Comparison of ENCODE assay signal across 8 cellular contexts in the genomic region with DNA sequence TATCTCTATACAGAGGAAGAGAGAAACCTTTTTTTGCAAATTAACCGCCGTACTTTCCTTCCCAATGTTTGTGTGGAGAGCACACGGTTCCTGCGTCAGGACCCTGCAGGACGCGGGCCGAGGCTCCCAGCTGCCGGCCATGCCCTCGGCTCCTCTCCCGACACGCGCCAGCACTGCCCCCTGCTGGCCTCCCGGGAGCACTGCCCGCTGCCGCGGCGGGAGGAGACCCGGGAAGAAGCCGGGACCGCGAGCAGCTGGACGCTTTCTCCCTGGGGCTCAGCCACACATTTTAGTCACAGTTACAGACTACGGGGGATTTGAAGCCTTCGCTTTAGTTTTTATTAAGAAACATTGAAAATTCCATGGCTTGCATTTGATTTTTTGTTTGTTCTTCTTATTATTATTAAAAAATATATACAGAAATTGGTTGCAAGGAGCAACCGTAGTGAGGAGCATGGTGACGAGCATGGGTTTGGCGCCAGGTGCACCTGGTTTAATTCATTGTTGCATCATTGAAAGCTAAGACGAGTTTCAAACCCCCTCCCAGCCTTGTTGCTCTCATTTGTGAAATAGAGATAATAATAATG.
A peak's percentile ranks its signal among the peaks of the same experiment; 100 is the strongest.
DNase-seq lines count a peak whose midpoint lies in the region; ATAC-seq, FAIRE-seq and TF ChIP-seq lines count a peak whose summit lies in the region.
"Had no signal": no experiment of that assay in that cellular context is flagged by ENCODE, and none has a peak within 500 bp of the region (broad histone marks: within the 10 kb centered on the region; RNA-seq: fewer than 3 reads in every experiment).

No MANE protein-coding gene starts in this region.

- DNase-seq in GM12892 (ENCODE audit: insufficient read length): peak; percentile 65
- DNase-seq in NCI-H1105 treated with DMSO at 0.1 percent for 48 hours (lab: John Stamatoyannopoulos, UW): peak; percentile 78
- DNase-seq in T-helper 2 cell treated with Interferon-gamma antibody and Interleukin-4, amounts not matched to agents 5 μg/mL and 100 μg/mL, for 36 hours (ENCODE audit: low spot score): peak; percentile 49
- DNase-seq in MCF 10A (ENCODE audit: unreplicated experiment): peak; percentile 24
- peak; percentile 85 for DNase-seq in kidney
- peak; percentile 21 to 49 for DNase-seq in stimulated activated CD4-positive, alpha-beta T cell treated with anti-CD3 and anti-CD28 coated beads, Interleukin-1b, Interleukin-23, amount 100 ng/mL, for 4 hours (ENCODE audit: low read depth in 2 of 2)

- BruUV-seq in MCF 10A (replicated peaks; lab: Mats Ljungman, UMichigan): no TSS peak

- H3K4me3 Mint-ChIP-seq in T-helper 2 cell treated with Interferon-gamma antibody and Interleukin-4, amounts not matched to agents 5 μg/mL and 100 μg/mL, for 36 hours: no peak overlapping the region
- H3K4me3 Mint-ChIP-seq in MCF 10A (ENCODE audit: unreplicated experiment): no peak overlapping the region

- TF ChIP-seq CTCF in MCF 10A (IDR thresholded peaks at IDR 0.05; ENCODE audit: unreplicated experiment): peak; percentile 68
- peak; percentile 78 for TF ChIP-seq CTCF in kidney (IDR thresholded peaks at IDR 0.05; ENCODE audit: borderline replicate concordance, extremely low read depth, insufficient read depth)

- FAIRE-seq in GM12892 (lab: Jason Lieb, UNC) (peak; percentile 79), kidney (lab: Jason Lieb, UNC) (no peak)

- H3K36me3 Mint-ChIP-seq in T-helper 2 cell treated with Interferon-gamma antibody and Interleukin-4, amounts not matched to agents 5 μg/mL and 100 μg/mL, for 36 hours (ENCODE audit: low read depth): no peaks in the 10 kb centered on the region
- H3K36me3 Mint-ChIP-seq in MCF 10A (ENCODE audit: insufficient read depth, unreplicated experiment): no peaks in the 10 kb centered on the region

- peaks cover 0 to 2% of the 10 kb centered on the region in 2 donors for H3K4me1 ChIP-seq in kidney (ENCODE audit: control insufficient read depth in 1 of 2, insufficient read depth in 1 of 2, low read depth in 1 of 2, low read length in 2 of 2)

- H3K4me1 Mint-ChIP-seq in T-helper 2 cell treated with Interferon-gamma antibody and Interleukin-4, amounts not matched to agents 5 μg/mL and 100 μg/mL, for 36 hours (ENCODE audit: low read depth): peaks cover 2% of the 10 kb centered on the region
- no peaks in the 10 kb centered on the region for H3K4me1 Mint-ChIP-seq in MCF 10A (ENCODE audit: insufficient read depth, unreplicated experiment)

- ATAC-seq in HG02610 (IDR thresholded peaks at IDR 0.05; ENCODE audit: unreplicated experiment): peak; percentile 68

- no peaks in the 10 kb centered on the region for H3K36me3 ChIP-seq in kidney (ENCODE audit: control insufficient read depth in 1 of 2, insufficient read depth in 2 of 2, low read length in 2 of 2)

- no peaks in the 10 kb centered on the region for H3K9me3 Mint-ChIP-seq in T-helper 2 cell treated with Interferon-gamma antibody and Interleukin-4, amounts not matched to agents 5 μg/mL and 100 μg/mL, for 36 hours
- H3K9me3 Mint-ChIP-seq in MCF 10A (ENCODE audit: unreplicated experiment): no peaks in the 10 kb centered on the region

- intact Hi-C loops in MCF 10A (cut with micrococcal nuclease): no loop called here
- intact Hi-C loops in kidney (cut with DNase I): no loop called here

- no peak overlapping the region for H3K9ac ChIP-seq in kidney (ENCODE audit: low read length in 2 of 2)

- no peaks in the 10 kb centered on the region for H3K27me3 Mint-ChIP-seq in T-helper 2 cell treated with Interferon-gamma antibody and Interleukin-4, amounts not matched to agents 5 μg/mL and 100 μg/mL, for 36 hours (ENCODE audit: low read depth)
- H3K27me3 Mint-ChIP-seq in MCF 10A (ENCODE audit: insufficient read depth, unreplicated experiment): no peaks in the 10 kb centered on the region

- no peaks in the 10 kb centered on the region for H3K9me3 ChIP-seq in kidney (ENCODE audit: control insufficient read depth in 1 of 2, low read length in 2 of 2)

- POLR2A ChIA-PET in MCF 10A (lab: Yijun Ruan, JAX): no interaction called here

- H3K4me3 ChIP-seq in kidney (ENCODE audit: low read length in 2 of 2): no peak overlapping the region

- CTCF ChIA-PET in MCF 10A (lab: Yijun Ruan, JAX): interaction anchor here (0.5 to 1.3 kb wide), 8 partner anchors 13 to 652 kb away, joined by 3 to 6 read pairs (median 4); no protein-coding TSS in a partner anchor

- no peak overlapping the region for H3K27ac Mint-ChIP-seq in T-helper 2 cell treated with Interferon-gamma antibody and Interleukin-4, amounts not matched to agents 5 μg/mL and 100 μg/mL, for 36 hours
- H3K27ac Mint-ChIP-seq in MCF 10A (ENCODE audit: low read depth, unreplicated experiment): no peak overlapping the region

- H3K27ac ChIP-seq in kidney (ENCODE audit: low read depth in 2 of 2, low read length in 2 of 2): no peak overlapping the region
- H3K27ac ChIP-seq: epithelial cell of prostate had no signal

- TF ChIP-seq POLR2A in GM12892 (IDR thresholded peaks at IDR 0.05; ENCODE audit: low read depth, low read length): no peak

Comparison
In these comparisons a context has a peak if more than half of its experiments do, and no peak if none do; other contexts are left out.
1. DNase-seq: peak in every context shown above with its lines; median percentile 85 in kidney; 78 in NCI-H1105 treated with DMSO at 0.1 percent for 48 hours; 65 in GM12892; 49 in T-helper 2 cell treated with Interferon-gamma antibody and Interleukin-4, amounts not matched to agents 5 μg/mL and 100 μg/mL, for 36 hours; 35 in stimulated activated CD4-positive, alpha-beta T cell treated with anti-CD3 and anti-CD28 coated beads, Interleukin-1b, Interleukin-23, amount 100 ng/mL, for 4 hours; 24 in MCF 10A.